In the genomic region with DNA sequence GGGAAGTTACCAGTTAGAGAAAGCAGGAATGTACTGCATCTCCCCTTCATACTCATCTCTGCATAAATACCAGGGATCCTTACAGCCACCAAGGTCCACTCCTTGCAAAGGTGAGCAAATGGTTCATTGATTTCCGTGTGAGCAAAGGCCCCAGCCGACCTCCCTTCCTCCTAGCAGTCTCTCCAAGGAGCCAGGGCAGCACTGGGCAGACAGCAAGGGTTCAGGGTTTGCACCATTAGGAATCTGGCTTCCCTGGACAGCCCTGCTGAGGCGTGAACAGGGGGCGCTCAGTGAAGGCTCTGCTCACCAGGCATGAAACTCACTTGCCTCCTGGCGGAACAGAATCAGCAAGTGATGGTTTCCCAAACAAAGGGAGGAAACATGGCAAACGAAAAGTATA, we compare ENCODE assay signal across 19 cellular contexts.
DNase-seq lines count a peak whose midpoint lies in the region; ATAC-seq and TF ChIP-seq lines count a peak whose summit lies in the region.
"Had no signal": no experiment of that assay in that cellular context is flagged by ENCODE, and none has a peak within 500 bp of the region (broad histone marks: within the 10 kb centered on the region; RNA-seq: fewer than 3 reads in every experiment).

No MANE protein-coding gene starts in this region.

- no peaks in the 10 kb centered on the region for H3K9me3 Mint-ChIP-seq in activated T-cell treated with anti-CD3 and anti-CD28 coated beads, Interleukin-2, amount 50 U/mL, for 24 hours
- no peaks in the 10 kb centered on the region for H3K9me3 Mint-ChIP-seq in activated CD8-positive, alpha-beta T cell treated with anti-CD3 and anti-CD28 coated beads for 36 hours
- H3K9me3 Mint-ChIP-seq in neural crest cell: no peaks in the 10 kb centered on the region
- no peaks in the 10 kb centered on the region for H3K9me3 Mint-ChIP-seq in naive thymus-derived CD8-positive, alpha-beta T cell
- H3K9me3 Mint-ChIP-seq: IgD-negative memory B cell had no signal

- TF ChIP-seq CTCF in activated CD8-positive, alpha-beta T cell treated with anti-CD3 and anti-CD28 coated beads for 36 hours (IDR thresholded peaks at IDR 0.05): no peak
- no peak for TF ChIP-seq CTCF in neural crest cell (conservative IDR thresholded peaks at IDR 0.05)

- H3K36me3 Mint-ChIP-seq in activated T-cell treated with anti-CD3 and anti-CD28 coated beads, Interleukin-2, amount 50 U/mL, for 24 hours (ENCODE audit: low read depth): peaks cover 4% of the 10 kb centered on the region
- no peaks in the 10 kb centered on the region for H3K36me3 Mint-ChIP-seq in activated CD8-positive, alpha-beta T cell treated with anti-CD3 and anti-CD28 coated beads for 36 hours (ENCODE audit: low read depth)
- no peaks in the 10 kb centered on the region for H3K36me3 Mint-ChIP-seq in neural crest cell (ENCODE audit: low read depth)
- H3K36me3 Mint-ChIP-seq in naive thymus-derived CD8-positive, alpha-beta T cell: peaks cover 0 to 13% (median 0%) of the 10 kb centered on the region in 3 donors

- no peaks in the 10 kb centered on the region for H3K27me3 Mint-ChIP-seq in activated T-cell treated with anti-CD3 and anti-CD28 coated beads, Interleukin-2, amount 50 U/mL, for 24 hours
- no peaks in the 10 kb centered on the region for H3K27me3 Mint-ChIP-seq in activated CD8-positive, alpha-beta T cell treated with anti-CD3 and anti-CD28 coated beads for 36 hours
- H3K27me3 Mint-ChIP-seq in neural crest cell (ENCODE audit: low read depth): no peaks in the 10 kb centered on the region
- H3K27me3 Mint-ChIP-seq in naive thymus-derived CD8-positive, alpha-beta T cell: no peaks in the 10 kb centered on the region
- H3K27me3 Mint-ChIP-seq: IgD-negative memory B cell had no signal

- intact Hi-C loops in activated CD8-positive, alpha-beta T cell treated with anti-CD3 and anti-CD28 coated beads for 36 hours (cut with micrococcal nuclease): no loop called here

- ATAC-seq in activated CD8-positive, alpha-beta T cell treated with anti-CD3 and anti-CD28 coated beads for 36 hours: no peak
- no peak for ATAC-seq in naive thymus-derived CD8-positive, alpha-beta T cell

- CTCF ChIA-PET in activated CD8-positive, alpha-beta T cell treated with anti-CD3 and anti-CD28 coated beads for 36 hours (lab: Charles Lee): no interaction called here

- no peak overlapping the region for H3K4me3 Mint-ChIP-seq in activated T-cell treated with anti-CD3 and anti-CD28 coated beads, Interleukin-2, amount 50 U/mL, for 24 hours
- H3K4me3 Mint-ChIP-seq in activated CD8-positive, alpha-beta T cell treated with anti-CD3 and anti-CD28 coated beads for 36 hours: no peak overlapping the region
- H3K4me3 Mint-ChIP-seq in neural crest cell: peak overlapping the region; percentile 38
- H3K4me3 Mint-ChIP-seq in naive thymus-derived CD8-positive, alpha-beta T cell: no peak overlapping the region
- H3K4me3 Mint-ChIP-seq: IgD-negative memory B cell had no signal

- no peak for DNase-seq in activated T-cell treated with anti-CD3 and anti-CD28 coated beads, Interleukin-2, amount 50 U/mL, for 24 hours
- DNase-seq in activated T-cell treated with anti-CD3 and anti-CD28 coated beads for 4 hours: no peak
- no peak for DNase-seq in activated CD8-positive, alpha-beta T cell treated with anti-CD3 and anti-CD28 coated beads for 36 hours
- DNase-seq in kidney glomerular epithelial cell (lab: John Stamatoyannopoulos, UW): peak; percentile 17
- DNase-seq in neural crest cell (ENCODE audit: low read depth, low spot score): no peak
- DNase-seq in naive thymus-derived CD8-positive, alpha-beta T cell: no peak
- DNase-seq in NCI-H2227 (lab: John Stamatoyannopoulos, UW; ENCODE audit: unreplicated experiment): no peak
- DNase-seq in HT-29 (ENCODE audit: low spot score): no peak
- DNase-seq: 8988T; DND-41; Karpas-422; MG63; NCI-H1048; NCI-H1436 treated with DMSO at 0.1 percent for 48 hours; NCI-H2029; NCI-H2171; NK-92 treated with Interleukin-12 subunit alpha and Interleukin-12 subunit beta, amount 100 ng/mL, for 24 hours; Right ventricle myocardium superior had no signal

- POLR2A ChIA-PET in activated CD8-positive, alpha-beta T cell treated with anti-CD3 and anti-CD28 coated beads for 36 hours (lab: Charles Lee): no interaction called here
- POLR2A ChIA-PET in naive thymus-derived CD8-positive, alpha-beta T cell (lab: Charles Lee): interaction anchor here (0.6 kb wide), 1 partner anchor 10 kb away, joined by 3 read pairs; no protein-coding TSS in a partner anchor

- peaks cover 2% of the 10 kb centered on the region for H3K4me1 Mint-ChIP-seq in activated T-cell treated with anti-CD3 and anti-CD28 coated beads, Interleukin-2, amount 50 U/mL, for 24 hours (ENCODE audit: low read depth)
- H3K4me1 Mint-ChIP-seq in activated CD8-positive, alpha-beta T cell treated with anti-CD3 and anti-CD28 coated beads for 36 hours (ENCODE audit: low read depth): peaks cover 12% of the 10 kb centered on the region
- H3K4me1 Mint-ChIP-seq in neural crest cell: peaks cover 14% of the 10 kb centered on the region
- H3K4me1 Mint-ChIP-seq in naive thymus-derived CD8-positive, alpha-beta T cell: peaks cover 16 to 67% (median 38%) of the 10 kb centered on the region in 4 donors

- peak overlapping the region; percentile 16 for H3K27ac Mint-ChIP-seq in activated T-cell treated with anti-CD3 and anti-CD28 coated beads, Interleukin-2, amount 50 U/mL, for 24 hours
- H3K27ac Mint-ChIP-seq in activated CD8-positive, alpha-beta T cell treated with anti-CD3 and anti-CD28 coated beads for 36 hours: peak overlapping the region; percentile 10
- no peak overlapping the region for H3K27ac Mint-ChIP-seq in neural crest cell (ENCODE audit: unreplicated experiment)
- H3K27ac Mint-ChIP-seq in naive thymus-derived CD8-positive, alpha-beta T cell: peak overlapping the region in 2 of 10 donors; percentile 34 to 47
